8 cellular contexts compared by ENCODE assay signal in genomic region chr9:109119439-109120203, GRCh38. TPM values are rescaled to one million over a fixed set of nuclear protein-coding genes. Genes with fewer than 3 reads are reported as not detected.
DNase-seq lines count a peak whose midpoint lies in the region; ATAC-seq and TF ChIP-seq lines count a peak whose summit lies in the region.

TMEM245 (minus strand) TSS chr9:109119947; CDS start chr9:109119913, 34 bp downstream.

- H3K4me2 ChIP-seq in DND-41 (ENCODE audit: insufficient read depth, low read length), result peak within 1 kb of the TSS; percentile 98
- H3K4me2 ChIP-seq in GM23248 (ENCODE audit: unreplicated experiment), result peak within 1 kb of the TSS; percentile 86

- H3K36me3 Mint-ChIP-seq in activated T-helper 1 cell treated with anti-CD3 and anti-CD28 coated beads, Interleukin-12 subunit alpha, Interleukin-12 subunit beta, Interleukin-2, Interleukin-4 antibody, amounts not matched to agents 30 ng/mL and 10 ng/mL and 1 ng/mL, durations not matched to agents 14 hours and 24 hours and 36 hours (ENCODE audit: low read depth), result peaks cover 22% of the 10 kb centered on the region
- H3K36me3 Mint-ChIP-seq in naive thymus-derived CD4-positive, alpha-beta T cell, result peaks cover 0 to 16% (median 10%) of the 10 kb centered on the region in 5 donors
- peaks cover 6 to 18% of the 10 kb centered on the region in 2 donors for H3K36me3 Mint-ChIP-seq in stimulated activated naive B cell treated with anti-CD40 and anti-IgM and Interleukin-4, amounts not matched to agents 10 μg/mL and 1 μg/mL and 100 μg/mL, for 72 hours

- H3K9me3 Mint-ChIP-seq in activated T-helper 1 cell treated with anti-CD3 and anti-CD28 coated beads, Interleukin-12 subunit alpha, Interleukin-12 subunit beta, Interleukin-2, Interleukin-4 antibody, amounts not matched to agents 30 ng/mL and 10 ng/mL and 1 ng/mL, durations not matched to agents 14 hours and 24 hours and 36 hours, result no peaks in the 10 kb centered on the region
- H3K9me3 Mint-ChIP-seq in naive thymus-derived CD4-positive, alpha-beta T cell, result no peaks in the 10 kb centered on the region
- no peaks in the 10 kb centered on the region for H3K9me3 Mint-ChIP-seq in stimulated activated naive B cell treated with anti-CD40 and anti-IgM and Interleukin-4, amounts not matched to agents 10 μg/mL and 1 μg/mL and 100 μg/mL, for 72 hours

- no peaks in the 10 kb centered on the region for H3K9me2 ChIP-seq in GM23248 (ENCODE audit: insufficient read depth)

- peaks cover 33% of the 10 kb centered on the region for H3K4me1 Mint-ChIP-seq in activated T-helper 1 cell treated with anti-CD3 and anti-CD28 coated beads, Interleukin-12 subunit alpha, Interleukin-12 subunit beta, Interleukin-2, Interleukin-4 antibody, amounts not matched to agents 30 ng/mL and 10 ng/mL and 1 ng/mL, durations not matched to agents 14 hours and 24 hours and 36 hours (ENCODE audit: low read depth)
- peaks cover 36 to 47% (median 39%) of the 10 kb centered on the region in 7 donors for H3K4me1 Mint-ChIP-seq in naive thymus-derived CD4-positive, alpha-beta T cell
- H3K4me1 Mint-ChIP-seq in stimulated activated naive B cell treated with anti-CD40 and anti-IgM and Interleukin-4, amounts not matched to agents 10 μg/mL and 1 μg/mL and 100 μg/mL, for 72 hours, result peaks cover 19 to 40% of the 10 kb centered on the region in 2 donors

- H3F3A ChIP-seq in GM23248 (ENCODE audit: insufficient read depth), result no peaks in the 10 kb centered on the region; the same call in none of the 2 replicates

- CTCF ChIA-PET in naive thymus-derived CD4-positive, alpha-beta T cell (lab: Charles Lee), result interaction anchor here (1.5 kb wide), 1 partner anchor 10 kb away, joined by 4 read pairs; no protein-coding TSS in a partner anchor

- no peak for TF ChIP-seq CTCF in DND-41 (IDR thresholded peaks at IDR 0.05; ENCODE audit: borderline replicate concordance, extremely low read depth, low read length, poor library complexity, severe bottlenecking)

- no peaks in the 10 kb centered on the region for H3K27me3 Mint-ChIP-seq in activated T-helper 1 cell treated with anti-CD3 and anti-CD28 coated beads, Interleukin-12 subunit alpha, Interleukin-12 subunit beta, Interleukin-2, Interleukin-4 antibody, amounts not matched to agents 30 ng/mL and 10 ng/mL and 1 ng/mL, durations not matched to agents 14 hours and 24 hours and 36 hours (ENCODE audit: insufficient read depth)
- no peaks in the 10 kb centered on the region for H3K27me3 Mint-ChIP-seq in naive thymus-derived CD4-positive, alpha-beta T cell
- no peaks in the 10 kb centered on the region for H3K27me3 Mint-ChIP-seq in stimulated activated naive B cell treated with anti-CD40 and anti-IgM and Interleukin-4, amounts not matched to agents 10 μg/mL and 1 μg/mL and 100 μg/mL, for 72 hours

- in situ Hi-C loops in GM23248 (cut with MboI), result no loop called here

- peaks cover 24% of the 10 kb centered on the region for H3K36me3 ChIP-seq in DND-41 (ENCODE audit: insufficient read depth, low read length)
- H3K36me3 ChIP-seq in GM23248 (ENCODE audit: low read depth), result no peaks in the 10 kb centered on the region
- no peaks in the 10 kb centered on the region for H3K36me3 ChIP-seq in naive thymus-derived CD4-positive, alpha-beta T cell (ENCODE audit: control insufficient read depth in 2 of 3, insufficient read depth in 3 of 3, low read length in 3 of 3)

- peak within 1 kb of the TSS; percentile 68 to 94 for H3K4me3 ChIP-seq in DND-41 (ENCODE audit: low read depth in 1 of 2, low read length in 2 of 2)
- peak within 1 kb of the TSS; percentile 90 for H3K4me3 ChIP-seq in GM23248
- H3K4me3 ChIP-seq in naive thymus-derived CD4-positive, alpha-beta T cell (ENCODE audit: low read length), result peak within 1 kb of the TSS; percentile 84

- ATAC-seq in DND-41 (ENCODE audit: insufficient read depth, low read depth), result peak; percentile 86
- peak; percentile 97 for ATAC-seq in naive thymus-derived CD4-positive, alpha-beta T cell
- peak; percentile 93 to 96 for ATAC-seq in stimulated activated naive B cell treated with anti-CD40 and anti-IgM and Interleukin-4, amounts not matched to agents 10 μg/mL and 1 μg/mL and 100 μg/mL, for 72 hours (replicated peaks)

- H2AFZ ChIP-seq in DND-41 (ENCODE audit: low read depth, low read length), result peak within 1 kb of the TSS; percentile 84
- H2AFZ ChIP-seq in GM23248, result peak within 1 kb of the TSS; percentile 88

- H3K9ac ChIP-seq in DND-41 (ENCODE audit: low read depth, low read length) (peak within 1 kb of the TSS; percentile 92), GM23248 (peak within 1 kb of the TSS; percentile 86)

- peak; percentile 96 for DNase-seq in DND-41
- DNase-seq in GM23248, result peak; percentile 99
- DNase-seq in Kasumi-1 (lab: John Stamatoyannopoulos, UW), result peak; percentile 97
- peak; percentile 100 for DNase-seq in RPMI7951 (ENCODE audit: low read depth)
- DNase-seq in activated T-helper 1 cell treated with anti-CD3 and anti-CD28 coated beads, Interleukin-12 subunit alpha, Interleukin-12 subunit beta, Interleukin-2, Interleukin-4 antibody, amounts not matched to agents 30 ng/mL and 10 ng/mL and 1 ng/mL, durations not matched to agents 14 hours and 24 hours and 36 hours (ENCODE audit: low spot score), result peak; percentile 91
- peak; percentile 99 for DNase-seq in fibroblast of gingiva (ENCODE audit: low read depth)
- peak; percentile 78 to 97 (median 95) for DNase-seq in naive thymus-derived CD4-positive, alpha-beta T cell
- peak; percentile 95 for DNase-seq in stimulated activated naive B cell treated with anti-CD40 and anti-IgM and Interleukin-4, amounts not matched to agents 10 μg/mL and 1 μg/mL and 100 μg/mL, for 72 hours

- H3K79me2 ChIP-seq in DND-41 (ENCODE audit: insufficient read depth, low read length), result peaks cover 51% of the 10 kb centered on the region
- peaks cover 47% of the 10 kb centered on the region for H3K79me2 ChIP-seq in GM23248 (ENCODE audit: insufficient read depth)

- intact Hi-C loops in activated T-helper 1 cell treated with anti-CD3 and anti-CD28 coated beads, Interleukin-12 subunit alpha, Interleukin-12 subunit beta, Interleukin-2, Interleukin-4 antibody, amounts not matched to agents 30 ng/mL and 10 ng/mL and 1 ng/mL, durations not matched to agents 14 hours and 24 hours and 36 hours (cut with micrococcal nuclease), result loop anchor here (1.0 to 10.0 kb wide), 10 partner anchors 9 to 1835 kb away; partner anchors contain the start of genes ABITRAM, ELP1, EPB41L4B and RAD23B
- intact Hi-C loops in naive thymus-derived CD4-positive, alpha-beta T cell (cut with micrococcal nuclease), result loop anchor here (1.0 to 10.0 kb wide), 17 partner anchors 9 to 1836 kb away; partner anchors contain the start of genes ABITRAM (in 2 of the 2), CTNNAL1 (in 2 of the 2), ELP1 (in 2 of the 2) and EPB41L4B (in 2 of the 2)

- H3K4me1 ChIP-seq in DND-41 (ENCODE audit: insufficient read depth, low read length) (peaks cover 69% of the 10 kb centered on the region), GM23248 (ENCODE audit: insufficient read depth) (peaks cover 18% of the 10 kb centered on the region)
- peaks cover 23 to 31% of the 10 kb centered on the region in 2 donors for H3K4me1 ChIP-seq in naive thymus-derived CD4-positive, alpha-beta T cell (ENCODE audit: control insufficient read depth in 2 of 2, insufficient read depth in 2 of 2, low read length in 2 of 2)

- peaks cover 38% of the 10 kb centered on the region for H4K20me1 ChIP-seq in DND-41 (ENCODE audit: insufficient read depth, low read length)
- 0 out of 2 replicates have a peak, but pooled peaks cover 10% of the 10 kb centered on the region for H4K20me1 ChIP-seq in GM23248 (ENCODE audit: insufficient read depth)

- H3K9me3 ChIP-seq in DND-41 (ENCODE audit: insufficient read depth, low read length, severe bottlenecking) (no peaks in the 10 kb centered on the region), GM23248 (ENCODE audit: low read depth) (no peaks in the 10 kb centered on the region)
- no peaks in the 10 kb centered on the region for H3K9me3 ChIP-seq in naive thymus-derived CD4-positive, alpha-beta T cell (ENCODE audit: control insufficient read depth in 2 of 3, low read length in 3 of 3)

- WGBS in GM23248 (ENCODE audit: low coverage in 1 of 2, low lambda C conversion rate in 2 of 2, missing lambda C conversion rate in 2 of 2), 2 experiments, result 1 to 2% methylated on average over 44 to 77 of the region's 88 CpGs

- peak within 1 kb of the TSS; percentile 93 for H3K27ac ChIP-seq in DND-41 (ENCODE audit: low read length)
- peak within 1 kb of the TSS; percentile 67 for H3K27ac ChIP-seq in GM23248
- H3K27ac ChIP-seq in naive thymus-derived CD4-positive, alpha-beta T cell (ENCODE audit: low read depth, low read length), result peak within 1 kb of the TSS; percentile 92

- peak within 1 kb of the TSS; percentile 95 for H3K4me3 Mint-ChIP-seq in activated T-helper 1 cell treated with anti-CD3 and anti-CD28 coated beads, Interleukin-12 subunit alpha, Interleukin-12 subunit beta, Interleukin-2, Interleukin-4 antibody, amounts not matched to agents 30 ng/mL and 10 ng/mL and 1 ng/mL, durations not matched to agents 14 hours and 24 hours and 36 hours
- H3K4me3 Mint-ChIP-seq in naive thymus-derived CD4-positive, alpha-beta T cell, result peak within 1 kb of the TSS; percentile 93 to 98 (median 94)
- peak within 1 kb of the TSS; percentile 90 to 95 for H3K4me3 Mint-ChIP-seq in stimulated activated naive B cell treated with anti-CD40 and anti-IgM and Interleukin-4, amounts not matched to agents 10 μg/mL and 1 μg/mL and 100 μg/mL, for 72 hours

- POLR2A ChIA-PET in naive thymus-derived CD4-positive, alpha-beta T cell (lab: Charles Lee), result interaction anchor here (0.6 to 3.4 kb wide), 13 partner anchors 9 to 185 kb away, joined by 3 to 41 read pairs (median 4); partner anchors contain the start of gene ABITRAM

- H3K27me3 ChIP-seq in DND-41 (ENCODE audit: insufficient read depth, low read length, poor library complexity) (no peaks in the 10 kb centered on the region), GM23248 (replicated peaks; ENCODE audit: insufficient read depth) (no peaks in the 10 kb centered on the region)
- no peaks in the 10 kb centered on the region for H3K27me3 ChIP-seq in naive thymus-derived CD4-positive, alpha-beta T cell (ENCODE audit: control insufficient read depth in 2 of 2, insufficient read depth in 2 of 2, low read length in 2 of 2)

- peak within 1 kb of the TSS; percentile 87 for H3K27ac Mint-ChIP-seq in activated T-helper 1 cell treated with anti-CD3 and anti-CD28 coated beads, Interleukin-12 subunit alpha, Interleukin-12 subunit beta, Interleukin-2, Interleukin-4 antibody, amounts not matched to agents 30 ng/mL and 10 ng/mL and 1 ng/mL, durations not matched to agents 14 hours and 24 hours and 36 hours
- peak within 1 kb of the TSS; percentile 76 to 95 (median 91) for H3K27ac Mint-ChIP-seq in naive thymus-derived CD4-positive, alpha-beta T cell
- peak within 1 kb of the TSS; percentile 96 for H3K27ac Mint-ChIP-seq in stimulated activated naive B cell treated with anti-CD40 and anti-IgM and Interleukin-4, amounts not matched to agents 10 μg/mL and 1 μg/mL and 100 μg/mL, for 72 hours

RNA-seq across cellular contexts. Expression of gene TMEM245, which starts in this region (rescaled TPM):
- 30.2 and 43.8 TPM in 2 replicates for total RNA-seq in GM23248 (2014; rRNA removed; shearing (Covaris generic))
- polyA plus RNA-seq in GM23248 (2016; fragmentation: Nextera tagmentation; extraction: Ambion mirVana), result 20.7 and 20.8 TPM in 2 replicates
- 47.6 and 49.4 TPM in 2 replicates for total RNA-seq in RPMI7951 (2014; rRNA removed; shearing (Covaris generic))
- total RNA-seq in activated T-helper 1 cell treated with anti-CD3 and anti-CD28 coated beads, Interleukin-12 subunit alpha, Interleukin-12 subunit beta, Interleukin-2, Interleukin-4 antibody, amounts not matched to agents 30 ng/mL and 10 ng/mL and 1 ng/mL, durations not matched to agents 14 hours and 24 hours and 36 hours, result 26.9 and 29.4 TPM in 2 replicates
- 10 to 100 TPM; 25.5 to 76.7 (median 29.2) TPM for total RNA-seq in naive thymus-derived CD4-positive, alpha-beta T cell
- 10 to 100 TPM; 26.6 to 31.9 TPM for polyA plus RNA-seq in naive thymus-derived CD4-positive, alpha-beta T cell

Comparison
In these comparisons a context has a peak if more than half of its experiments do, and no peak if none do; other contexts are left out.
1. Peak in every context shown above with its lines: DNase-seq, ATAC-seq, H3K4me3 ChIP-seq and H3K27ac ChIP-seq.